8 cellular contexts compared by ENCODE assay signal in the genomic region with DNA sequence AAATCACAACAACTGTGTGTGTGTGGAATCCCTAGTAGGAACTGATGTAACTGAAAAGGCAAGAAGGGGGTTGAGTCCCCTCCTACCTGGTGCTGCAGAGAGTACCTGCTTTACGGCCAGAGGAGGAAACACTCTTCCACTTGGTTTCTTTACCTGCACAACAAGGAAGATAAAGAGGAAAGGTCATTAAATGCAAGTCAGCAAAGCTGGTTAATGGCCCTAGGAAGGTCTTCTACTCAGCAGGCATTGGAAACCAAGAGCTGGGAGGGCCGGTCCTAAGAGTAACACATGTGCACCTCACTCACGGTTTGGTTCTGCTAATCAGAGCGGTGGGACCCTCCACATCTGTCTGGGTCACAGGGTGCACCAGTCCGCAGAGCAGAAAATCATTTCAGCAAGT. TPM values are rescaled to one million over a fixed set of nuclear protein-coding genes. Genes with fewer than 3 reads are reported as not detected.
DNase-seq lines count a peak whose midpoint lies in the region; ATAC-seq and TF ChIP-seq lines count a peak whose summit lies in the region.
"Not testable (repeated sequence)": the region's sequence is repeated elsewhere in the genome, so short reads cannot be mapped to it uniquely, and the experiment has no call there.

No MANE protein-coding gene starts in this region.

- H3K4me2 ChIP-seq in SU-DHL-6 (ENCODE audit: low read depth, low read length, poor library complexity, severe bottlenecking) = peak overlapping the region; percentile 83

- H3K27ac ChIP-seq in C4-2B = peak overlapping the region; percentile 79
- H3K27ac ChIP-seq in HUES64 (ENCODE audit: low read depth, low read length); SU-DHL-6 (ENCODE audit: low read depth, low read length); endodermal cell (ENCODE audit: low read depth, low read length); iPS-18a (ENCODE audit: low read length): not testable (repeated sequence)

- DNase-seq in activated naive CD8-positive, alpha-beta T cell treated with anti-CD3 and anti-CD28 coated beads, Interleukin-2, amount 10 ng/mL, durations not matched to agents 7 days and 5 days = not testable (repeated sequence)
- DNase-seq in endodermal cell = peak; percentile 22

- H3K9me3 ChIP-seq in HUES64 (ENCODE audit: insufficient read depth, low read depth, low read length); SU-DHL-6 (ENCODE audit: insufficient read depth, low read length); endodermal cell (ENCODE audit: control insufficient read depth, low read length); iPS-18a (ENCODE audit: control insufficient read depth, low read depth, low read length): not testable (repeated sequence)

- H4K20me1 ChIP-seq in SU-DHL-6 (ENCODE audit: low read depth, low read length) = not testable (repeated sequence)

- not testable (repeated sequence) for H3K36me3 ChIP-seq in HUES64 (ENCODE audit: insufficient read depth, low read length); SU-DHL-6 (ENCODE audit: low read length); endodermal cell (ENCODE audit: control insufficient read depth, insufficient read depth, low read length); iPS-18a (ENCODE audit: control insufficient read depth, low read depth, low read length)

- not testable (repeated sequence) for H3K36me3 Mint-ChIP-seq in activated naive CD8-positive, alpha-beta T cell treated with anti-CD3 and anti-CD28 coated beads, Interleukin-2, amount 10 ng/mL, durations not matched to agents 7 days and 5 days; endodermal cell (ENCODE audit: low read depth); nephron (ENCODE audit: low read depth); stimulated activated naive CD8-positive, alpha-beta T cell treated with anti-CD3 and anti-CD28 coated beads, Interleukin-15, Interleukin-2, amounts not matched to agents 100 ng/mL and 50 ng/mL, for 24 hours (ENCODE audit: low read depth)

- H3K27me3 Mint-ChIP-seq in activated naive CD8-positive, alpha-beta T cell treated with anti-CD3 and anti-CD28 coated beads, Interleukin-2, amount 10 ng/mL, durations not matched to agents 7 days and 5 days; endodermal cell (ENCODE audit: insufficient read depth); nephron (ENCODE audit: low read depth); stimulated activated naive CD8-positive, alpha-beta T cell treated with anti-CD3 and anti-CD28 coated beads, Interleukin-15, Interleukin-2, amounts not matched to agents 100 ng/mL and 50 ng/mL, for 24 hours: not testable (repeated sequence)

- H3K4me3 Mint-ChIP-seq in activated naive CD8-positive, alpha-beta T cell treated with anti-CD3 and anti-CD28 coated beads, Interleukin-2, amount 10 ng/mL, durations not matched to agents 7 days and 5 days = peak overlapping the region; percentile 98
- H3K4me3 Mint-ChIP-seq in endodermal cell (peak overlapping the region; percentile 76), nephron (peak overlapping the region; percentile 82 to 89 (median 86))
- H3K4me3 Mint-ChIP-seq in stimulated activated naive CD8-positive, alpha-beta T cell treated with anti-CD3 and anti-CD28 coated beads, Interleukin-15, Interleukin-2, amounts not matched to agents 100 ng/mL and 50 ng/mL, for 24 hours = peak overlapping the region; percentile 87

- peak overlapping the region; percentile 77 for H3K9ac ChIP-seq in HUES64 (ENCODE audit: low read depth, low read length)
- H3K9ac ChIP-seq in SU-DHL-6 (ENCODE audit: low read length) = peak overlapping the region; percentile 90
- H3K9ac ChIP-seq in endodermal cell (ENCODE audit: extremely low read depth, low read length, poor library complexity, severe bottlenecking) = peak overlapping the region; percentile 82
- H3K9ac ChIP-seq in iPS-18a (ENCODE audit: low read length) = peak overlapping the region; percentile 65

- not testable (repeated sequence) for ATAC-seq in activated naive CD8-positive, alpha-beta T cell treated with anti-CD3 and anti-CD28 coated beads, Interleukin-2, amount 10 ng/mL, durations not matched to agents 7 days and 5 days (ENCODE audit: low read depth)

- H2AFZ ChIP-seq in SU-DHL-6 (ENCODE audit: low read depth, low read length, severe bottlenecking) = not testable (repeated sequence)

- not testable (repeated sequence) for H3F3A ChIP-seq in SU-DHL-6 (ENCODE audit: insufficient read depth)

- 51% methylated on average over 4 of the region's 5 CpGs for WGBS in HUES64
- WGBS in endodermal cell (ENCODE audit: insufficient coverage in 1 of 2, insufficient read length in 1 of 2), 2 experiments = 58 to 65% methylated on average over 4 of the region's 5 CpGs

- not testable (repeated sequence) for H3K9me2 ChIP-seq in SU-DHL-6 (replicated peaks; ENCODE audit: insufficient read depth, low read length)

- peak overlapping the region; percentile 100 for H3K27ac Mint-ChIP-seq in activated naive CD8-positive, alpha-beta T cell treated with anti-CD3 and anti-CD28 coated beads, Interleukin-2, amount 10 ng/mL, durations not matched to agents 7 days and 5 days
- H3K27ac Mint-ChIP-seq in endodermal cell (peak overlapping the region; percentile 74), nephron (peak overlapping the region in 2 of 3 experiments; percentile 68 to 89)
- peak overlapping the region; percentile 68 for H3K27ac Mint-ChIP-seq in stimulated activated naive CD8-positive, alpha-beta T cell treated with anti-CD3 and anti-CD28 coated beads, Interleukin-15, Interleukin-2, amounts not matched to agents 100 ng/mL and 50 ng/mL, for 24 hours

- H3K79me2 ChIP-seq in SU-DHL-6 (ENCODE audit: insufficient read depth, low read length) = not testable (repeated sequence)

- H3K4me3 ChIP-seq in HUES64 (ENCODE audit: low read length) (peak overlapping the region; percentile 72), SU-DHL-6 (ENCODE audit: insufficient read depth, low read length, poor library complexity, severe bottlenecking) (peak overlapping the region; percentile 77), endodermal cell (ENCODE audit: low read length) (peak overlapping the region; percentile 85), iPS-18a (ENCODE audit: low read length) (peak overlapping the region; percentile 80)

- POLR2A ChIA-PET in activated naive CD8-positive, alpha-beta T cell treated with anti-CD3 and anti-CD28 coated beads, Interleukin-2, amount 10 ng/mL, durations not matched to agents 7 days and 5 days (lab: Charles Lee) = not testable (repeated sequence)

- H3K4me1 ChIP-seq in HUES64 (ENCODE audit: insufficient read depth, low read length); endodermal cell (ENCODE audit: control insufficient read depth, insufficient read depth, low read length); iPS-18a (ENCODE audit: control insufficient read depth, low read depth, low read length): not testable (repeated sequence)

- not testable (repeated sequence) for H3K9me3 Mint-ChIP-seq in activated naive CD8-positive, alpha-beta T cell treated with anti-CD3 and anti-CD28 coated beads, Interleukin-2, amount 10 ng/mL, durations not matched to agents 7 days and 5 days; nephron; stimulated activated naive CD8-positive, alpha-beta T cell treated with anti-CD3 and anti-CD28 coated beads, Interleukin-15, Interleukin-2, amounts not matched to agents 100 ng/mL and 50 ng/mL, for 24 hours
- H3K9me3 Mint-ChIP-seq in endodermal cell = peaks cover 31% of the 10 kb centered on the region

- not testable (repeated sequence) for H3K27me3 ChIP-seq in HUES64 (ENCODE audit: insufficient read depth, low read length); SU-DHL-6 (ENCODE audit: low read length); endodermal cell (ENCODE audit: control insufficient read depth, insufficient read depth, low read length, poor library complexity, severe bottlenecking); iPS-18a (ENCODE audit: control insufficient read depth, insufficient read depth, low read length)

- not testable (repeated sequence) for TF ChIP-seq CTCF in C4-2B (conservative IDR thresholded peaks at IDR 0.05); SU-DHL-6 (IDR thresholded peaks at IDR 0.05; ENCODE audit: insufficient read depth, low read length, poor library complexity, severe bottlenecking); endodermal cell (conservative IDR thresholded peaks at IDR 0.05); nephron (IDR thresholded peaks at IDR 0.05; ENCODE audit: unreplicated experiment in 3 of 3)

- H3K4me1 Mint-ChIP-seq in activated naive CD8-positive, alpha-beta T cell treated with anti-CD3 and anti-CD28 coated beads, Interleukin-2, amount 10 ng/mL, durations not matched to agents 7 days and 5 days; endodermal cell; nephron; stimulated activated naive CD8-positive, alpha-beta T cell treated with anti-CD3 and anti-CD28 coated beads, Interleukin-15, Interleukin-2, amounts not matched to agents 100 ng/mL and 50 ng/mL, for 24 hours (ENCODE audit: low read depth): not testable (repeated sequence)

RNA-seq across cellular contexts. Expression of a gene that starts 1.0 kb away (rescaled TPM):
- polyA plus RNA-seq in HUES64 (2013, experiment 1 of 2) = 20.1 TPM
- polyA plus RNA-seq in HUES64 (2013, experiment 2 of 2) = 21.3 TPM
- 10 to 100 TPM; 40.8 to 41.5 TPM for total RNA-seq in activated naive CD8-positive, alpha-beta T cell treated with anti-CD3 and anti-CD28 coated beads, Interleukin-2, amount 10 ng/mL, durations not matched to agents 7 days and 5 days
- total RNA-seq in endodermal cell = 10 to 100 TPM; 24.0 to 37.1 TPM
- polyA plus RNA-seq in endodermal cell (2013, experiment 1 of 2) = 28.1 TPM
- 28.3 TPM for polyA plus RNA-seq in endodermal cell (2013, experiment 2 of 2)

RNA-seq across cellular contexts. Expression of a gene that starts 8.0 kb away (rescaled TPM):
- not detected for polyA plus RNA-seq in HUES64 (2013, experiment 1 of 2)
- polyA plus RNA-seq in HUES64 (2013, experiment 2 of 2) = not detected
- not detected for total RNA-seq in activated naive CD8-positive, alpha-beta T cell treated with anti-CD3 and anti-CD28 coated beads, Interleukin-2, amount 10 ng/mL, durations not matched to agents 7 days and 5 days
- not detected for total RNA-seq in endodermal cell
- not detected for polyA plus RNA-seq in endodermal cell (2013, experiment 1 of 2)
- not detected for polyA plus RNA-seq in endodermal cell (2013, experiment 2 of 2)

RNA-seq across cellular contexts. Expression of a gene that starts 56.3 kb away (rescaled TPM):
- polyA plus RNA-seq in HUES64 (2013, experiment 1 of 2) = not detected
- not detected for polyA plus RNA-seq in HUES64 (2013, experiment 2 of 2)
- not detected for total RNA-seq in activated naive CD8-positive, alpha-beta T cell treated with anti-CD3 and anti-CD28 coated beads, Interleukin-2, amount 10 ng/mL, durations not matched to agents 7 days and 5 days
- not detected for total RNA-seq in endodermal cell
- polyA plus RNA-seq in endodermal cell (2013, experiment 1 of 2) = not detected
- polyA plus RNA-seq in endodermal cell (2013, experiment 2 of 2) = not detected
